Comparison of ENCODE assay signal across 18 cellular contexts in the genomic region with DNA sequence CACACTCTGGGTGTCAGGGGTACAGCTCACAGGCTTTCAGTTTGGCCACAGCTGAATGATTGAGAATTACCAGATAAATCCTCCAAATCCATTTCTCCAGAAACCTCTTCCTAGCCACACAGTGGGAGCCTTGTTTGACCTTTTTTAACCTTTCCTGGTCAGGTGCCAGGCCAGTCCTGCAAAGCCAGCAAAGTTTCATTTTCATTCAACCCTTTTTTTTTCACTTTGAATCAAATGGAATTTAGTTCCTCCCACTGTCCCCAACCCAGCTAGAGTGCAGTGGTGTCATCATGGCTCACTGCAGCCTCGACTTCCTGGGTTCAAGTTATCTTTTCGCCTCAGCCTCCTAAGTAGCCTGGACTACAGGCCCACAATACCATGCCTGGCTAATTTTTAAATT.
DNase-seq lines count a peak whose midpoint lies in the region; ATAC-seq and TF ChIP-seq lines count a peak whose summit lies in the region.
"Had no signal": no experiment of that assay in that cellular context is flagged by ENCODE, and none has a peak within 500 bp of the region (broad histone marks: within the 10 kb centered on the region; RNA-seq: fewer than 3 reads in every experiment).

No MANE protein-coding gene starts in this region.

- TF ChIP-seq POLR2A in adrenal gland (IDR thresholded peaks at IDR 0.05) = no peak

- H3K9me3 ChIP-seq in adrenal gland (replicated peaks in 1 of 3) = no peaks in the 10 kb centered on the region
- H3K9me3 ChIP-seq: HAP-1, SJCRH30 had no signal

- WGBS in adrenal gland, 4 donors = 72 to 89% (median 86%) methylated on average over 2 of the region's 2 CpGs

- TF ChIP-seq CTCF in GM12865 (IDR thresholded peaks at IDR 0.05; ENCODE audit: insufficient read depth, low read depth, low read length, missing control alignments) = no peak
- no peak for TF ChIP-seq CTCF in adrenal gland (IDR thresholded peaks at IDR 0.05)

- no peaks in the 10 kb centered on the region for H3K4me1 ChIP-seq in adrenal gland (replicated peaks in 1 of 2)
- H3K4me1 ChIP-seq: HAP-1, SJCRH30 had no signal

- H3K4me3 Mint-ChIP-seq in activated naive CD4-positive, alpha-beta T cell treated with anti-CD3 and anti-CD28 coated beads, Interleukin-2, amount 10 ng/mL, durations not matched to agents 7 days and 5 days = no peak overlapping the region

- no peak overlapping the region for H3K4me3 ChIP-seq in GM12865 (ENCODE audit: low read depth, low read length)
- H3K4me3 ChIP-seq in adrenal gland = no peak overlapping the region
- H3K4me3 ChIP-seq: HAP-1, SJCRH30 had no signal

- H3K27ac ChIP-seq in adrenal gland = no peak overlapping the region
- H3K27ac ChIP-seq: SJCRH30 had no signal

- ATAC-seq in GM18909 (IDR thresholded peaks at IDR 0.05; ENCODE audit: poor library complexity, unreplicated experiment) (peak; percentile 47), HG02885 (IDR thresholded peaks at IDR 0.05; ENCODE audit: poor library complexity, unreplicated experiment) (peak; percentile 59), GM19455 (IDR thresholded peaks at IDR 0.05; ENCODE audit: unreplicated experiment) (no peak), HG02678 (IDR thresholded peaks at IDR 0.05; ENCODE audit: unreplicated experiment) (no peak)

- DNase-seq in GM12865 (ENCODE audit: low read depth) = peak; percentile 5
- DNase-seq in adrenal gland = peak in 4 of 7 donors; percentile 13 to 37 (median 28)
- DNase-seq in activated naive CD4-positive, alpha-beta T cell treated with anti-CD3 and anti-CD28 coated beads, Interleukin-2, amount 10 ng/mL, durations not matched to agents 7 days and 5 days = no peak
- no peak for DNase-seq in cerebellum (ENCODE audit: low spot score)
- DNase-seq: AML-193, DMS53, Karpas-422, NCI-H1930, NCI-H2171, NCI-H446 treated with DMSO at 0.1 percent for 48 hours, NCI-H774, SJCRH30, SW 1271 had no signal

- intact Hi-C loops in adrenal gland (cut with DNase I) = no loop called here

- H3K9me3 Mint-ChIP-seq in activated naive CD4-positive, alpha-beta T cell treated with anti-CD3 and anti-CD28 coated beads, Interleukin-2, amount 10 ng/mL, durations not matched to agents 7 days and 5 days = no peaks in the 10 kb centered on the region

- H3K27ac Mint-ChIP-seq in activated naive CD4-positive, alpha-beta T cell treated with anti-CD3 and anti-CD28 coated beads, Interleukin-2, amount 10 ng/mL, durations not matched to agents 7 days and 5 days = no peak overlapping the region

- no peaks in the 10 kb centered on the region for H3K27me3 Mint-ChIP-seq in activated naive CD4-positive, alpha-beta T cell treated with anti-CD3 and anti-CD28 coated beads, Interleukin-2, amount 10 ng/mL, durations not matched to agents 7 days and 5 days

- H3K36me3 ChIP-seq in adrenal gland (replicated peaks in 1 of 2) = peaks cover 0 to 10% of the 10 kb centered on the region in 2 donors
- H3K36me3 ChIP-seq: HAP-1, SJCRH30 had no signal

- no peaks in the 10 kb centered on the region for H3K4me1 Mint-ChIP-seq in activated naive CD4-positive, alpha-beta T cell treated with anti-CD3 and anti-CD28 coated beads, Interleukin-2, amount 10 ng/mL, durations not matched to agents 7 days and 5 days

- H3K36me3 Mint-ChIP-seq in activated naive CD4-positive, alpha-beta T cell treated with anti-CD3 and anti-CD28 coated beads, Interleukin-2, amount 10 ng/mL, durations not matched to agents 7 days and 5 days = peaks cover 10% of the 10 kb centered on the region

- no peaks in the 10 kb centered on the region for H3K27me3 ChIP-seq in adrenal gland
- H3K27me3 ChIP-seq: SJCRH30 had no signal

- CTCF ChIA-PET in activated naive CD4-positive, alpha-beta T cell treated with anti-CD3 and anti-CD28 coated beads, Interleukin-2, amount 10 ng/mL, durations not matched to agents 7 days and 5 days (lab: Charles Lee) = no interaction called here

Comparison
In these comparisons a context has a peak if more than half of its experiments do, and no peak if none do; other contexts are left out.
1. DNase-seq: peak in GM12865 (single experiment) and adrenal gland (4 of 7); none in activated naive CD4-positive, alpha-beta T cell treated with anti-CD3 and anti-CD28 coated beads, Interleukin-2, amount 10 ng/mL, durations not matched to agents 7 days and 5 days (single experiment) and cerebellum (single experiment).
2. ATAC-seq: peak in GM18909 (single experiment) and HG02885 (single experiment); none in GM19455 (single experiment) and HG02678 (single experiment).